ENCODE assay signal across 1 cellular context in the genomic region with DNA sequence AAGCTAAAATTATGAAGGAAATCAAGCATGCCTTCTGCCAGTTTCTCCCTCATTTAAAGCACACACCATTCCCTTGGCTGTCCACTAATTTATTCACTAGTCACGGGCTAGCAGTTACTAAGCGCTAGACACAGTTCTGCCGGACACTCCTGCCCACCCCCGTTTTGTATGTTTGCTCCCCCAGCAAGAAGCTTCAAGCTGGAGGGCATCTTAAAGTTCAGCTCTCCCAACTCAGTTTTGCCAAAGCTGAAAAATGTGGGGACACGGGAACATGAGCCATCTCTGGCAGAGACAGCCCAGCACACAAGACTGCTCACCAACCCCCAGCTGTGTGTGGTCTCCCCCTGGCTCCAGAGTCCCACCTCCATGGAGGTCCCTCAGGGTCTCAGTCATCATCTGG.
TF ChIP-seq lines count a peak whose summit lies in the region.

No MANE protein-coding gene starts in this region.

TF ChIP-seq in SK-N-SH treated with all-trans-retinoic acid at 6 μM for 48 hours, 23 proteins besides CTCF, POLR2A, EP300 and RAD21 (continued from another document):
- no peak for TF ChIP-seq TOX (CRISPR knock-in tag; IDR thresholded peaks at IDR 0.05; ENCODE audit: borderline replicate concordance)
